Comparison of ENCODE assay signal across 20 cellular contexts in genomic region chr5:36894950-36895349, GRCh38. TPM values are rescaled to one million over a fixed set of nuclear protein-coding genes. Genes with fewer than 3 reads are reported as not detected.
DNase-seq lines count a peak whose midpoint lies in the region; ATAC-seq, FAIRE-seq and TF ChIP-seq lines count a peak whose summit lies in the region.
"Had no signal": no experiment of that assay in that cellular context is flagged by ENCODE, and none has a peak within 500 bp of the region (broad histone marks: within the 10 kb centered on the region; RNA-seq: fewer than 3 reads in every experiment).

No MANE protein-coding gene starts in this region.

- H2AFZ ChIP-seq in astrocyte (ENCODE audit: low read depth, low read length) (no peak overlapping the region), trophoblast cell (ENCODE audit: insufficient read depth, low read length, poor library complexity) (no peak overlapping the region)
- H2AFZ ChIP-seq: GM23248 had no signal

- FAIRE-seq in astrocyte (lab: Jason Lieb, UNC), result no peak
- FAIRE-seq: A549 had no signal

- CTCF ChIA-PET in HEK293 (lab: Yijun Ruan, JAX), result interaction anchor here (0.6 to 1.0 kb wide), 2 partner anchors 155 to 1119 kb away, joined by 3 to 4 read pairs; no protein-coding TSS in a partner anchor

- no peak overlapping the region for H2BK5ac ChIP-seq in trophoblast cell (ENCODE audit: low read depth, low read length, poor library complexity)

- peaks cover 25% of the 10 kb centered on the region for H3K36me3 Mint-ChIP-seq in activated T-cell treated with anti-CD3 and anti-CD28 coated beads, Interleukin-2, amount 50 U/mL, for 24 hours (ENCODE audit: low read depth)
- no peaks in the 10 kb centered on the region for H3K36me3 Mint-ChIP-seq in astrocyte (ENCODE audit: low read depth, unreplicated experiment)

- H3K9ac ChIP-seq in astrocyte (ENCODE audit: low read length), result no peak overlapping the region
- no peak overlapping the region for H3K9ac ChIP-seq in trophoblast cell (ENCODE audit: low read length)
- H3K9ac ChIP-seq: GM23248 had no signal

- WGBS in trophoblast cell (ENCODE audit: extremely low coverage, insufficient coverage, insufficient read length), result no CpG with 5 or more reads among the region's 1 CpG

- POLR2A ChIA-PET in HEK293 (lab: Yijun Ruan, JAX), result no interaction called here

- no peak overlapping the region for H3K4me2 ChIP-seq in astrocyte (ENCODE audit: low read length)
- H3K4me2 ChIP-seq in trophoblast cell (ENCODE audit: low read length), result no peak overlapping the region
- H3K4me2 ChIP-seq: A549 had no signal

- H3K23ac ChIP-seq in trophoblast cell (ENCODE audit: low read length), result no peak overlapping the region

- H3K27me3 ChIP-seq in astrocyte (ENCODE audit: insufficient read depth, low read length) (no peaks in the 10 kb centered on the region), trophoblast cell (ENCODE audit: insufficient read depth, low read length) (no peaks in the 10 kb centered on the region)
- H3K27me3 ChIP-seq: BE2C, Peyer's patch had no signal

- H4K20me1 ChIP-seq in astrocyte (ENCODE audit: insufficient read depth, low read length), result peaks cover 83% of the 10 kb centered on the region

- H3K79me2 ChIP-seq in astrocyte (ENCODE audit: insufficient read depth, low read length) (peaks cover 93% of the 10 kb centered on the region), trophoblast cell (ENCODE audit: control insufficient read depth, insufficient read depth, low read length, poor library complexity) (no peaks in the 10 kb centered on the region)

- H3K18ac ChIP-seq in trophoblast cell (ENCODE audit: low read length), result no peak overlapping the region

- no peak overlapping the region for H4K12ac ChIP-seq in trophoblast cell (ENCODE audit: low read depth, low read length)

- H3K27me3 Mint-ChIP-seq in activated T-cell treated with anti-CD3 and anti-CD28 coated beads, Interleukin-2, amount 50 U/mL, for 24 hours, result no peaks in the 10 kb centered on the region
- no peaks in the 10 kb centered on the region for H3K27me3 Mint-ChIP-seq in astrocyte (ENCODE audit: low read depth, unreplicated experiment)

- no peak overlapping the region for H2AK5ac ChIP-seq in trophoblast cell (ENCODE audit: low read length)

- H3K4ac ChIP-seq in trophoblast cell (ENCODE audit: low read depth, low read length), result peak overlapping the region; percentile 47

- H3K36me3 ChIP-seq in HEK293 (ENCODE audit: control insufficient read depth in 2 of 2, insufficient read depth in 1 of 2, low read length in 2 of 2), result no peaks in the 10 kb centered on the region
- H3K36me3 ChIP-seq in astrocyte (ENCODE audit: insufficient read depth, low read length), result no peaks in the 10 kb centered on the region
- H3K36me3 ChIP-seq in trophoblast cell (ENCODE audit: control insufficient read depth in 1 of 2, insufficient read depth in 2 of 2, low read length in 2 of 2), result no peaks in the 10 kb centered on the region
- H3K36me3 ChIP-seq: BE2C, Peyer's patch had no signal

- H3K27ac Mint-ChIP-seq in activated T-cell treated with anti-CD3 and anti-CD28 coated beads, Interleukin-2, amount 50 U/mL, for 24 hours, result peak overlapping the region; percentile 41
- H3K27ac Mint-ChIP-seq in astrocyte (ENCODE audit: unreplicated experiment), result peak overlapping the region; percentile 4
- H3K27ac Mint-ChIP-seq: H9 had no signal

- H3K4me1 Mint-ChIP-seq in activated T-cell treated with anti-CD3 and anti-CD28 coated beads, Interleukin-2, amount 50 U/mL, for 24 hours (ENCODE audit: low read depth), result peaks cover 77% of the 10 kb centered on the region
- H3K4me1 Mint-ChIP-seq in astrocyte (ENCODE audit: low read depth, unreplicated experiment), result peaks cover 7% of the 10 kb centered on the region

- no peak overlapping the region for H4K91ac ChIP-seq in trophoblast cell (ENCODE audit: low read depth, low read length)

- no peak overlapping the region for H3K14ac ChIP-seq in trophoblast cell (ENCODE audit: low read length)

- no peak overlapping the region for H4K8ac ChIP-seq in trophoblast cell (ENCODE audit: low read depth, low read length)

- TF ChIP-seq CTCF in HEK293 (tag by site-specific recombination; IDR thresholded peaks at IDR 0.05), result no peak
- no peak for TF ChIP-seq CTCF in astrocyte (IDR thresholded peaks at IDR 0.05; ENCODE audit: insufficient read depth, low read depth, low read length)

- peaks cover 16% of the 10 kb centered on the region for H3K4me1 ChIP-seq in HEK293 (ENCODE audit: control insufficient read depth, insufficient read depth, low read length)
- no peaks in the 10 kb centered on the region for H3K4me1 ChIP-seq in astrocyte (ENCODE audit: insufficient read depth, low read length)
- H3K4me1 ChIP-seq in trophoblast cell (ENCODE audit: control insufficient read depth in 1 of 2, insufficient read depth in 2 of 2, low read length in 2 of 2), result no peaks in the 10 kb centered on the region
- H3K4me1 ChIP-seq: BE2C, Peyer's patch had no signal

- H3K9me3 ChIP-seq in HEK293 (ENCODE audit: control insufficient read depth, insufficient read depth, low read depth, low read length) (no peaks in the 10 kb centered on the region), astrocyte (ENCODE audit: insufficient read depth, low read depth, low read length) (no peaks in the 10 kb centered on the region), trophoblast cell (ENCODE audit: insufficient read depth, low read depth, low read length) (no peaks in the 10 kb centered on the region)
- H3K9me3 ChIP-seq: A549, BE2C, Peyer's patch had no signal

- H3K4me3 Mint-ChIP-seq in activated T-cell treated with anti-CD3 and anti-CD28 coated beads, Interleukin-2, amount 50 U/mL, for 24 hours, result no peak overlapping the region
- no peak overlapping the region for H3K4me3 Mint-ChIP-seq in astrocyte (ENCODE audit: unreplicated experiment)
- H3K4me3 Mint-ChIP-seq: H9 had no signal

- no peak overlapping the region for H3K27ac ChIP-seq in HEK293 (ENCODE audit: extremely low read depth, low read depth, low read length)
- no peak overlapping the region for H3K27ac ChIP-seq in astrocyte (ENCODE audit: low read depth, low read length)
- no peak overlapping the region for H3K27ac ChIP-seq in trophoblast cell (ENCODE audit: low read depth, low read length)
- H3K27ac ChIP-seq: A549, GM23248, Peyer's patch had no signal

- no peaks in the 10 kb centered on the region for H3K79me1 ChIP-seq in trophoblast cell (ENCODE audit: low read length)

- no peak overlapping the region for H2BK120ac ChIP-seq in trophoblast cell (ENCODE audit: insufficient read depth, low read length, poor library complexity)

- ATAC-seq in GM19452 (IDR thresholded peaks at IDR 0.05; ENCODE audit: unreplicated experiment), result no peak
- no peak for ATAC-seq in HG03196 (IDR thresholded peaks at IDR 0.05; ENCODE audit: unreplicated experiment)
- ATAC-seq: A549 had no signal

- peaks cover 4% of the 10 kb centered on the region for H3K9me3 Mint-ChIP-seq in activated T-cell treated with anti-CD3 and anti-CD28 coated beads, Interleukin-2, amount 50 U/mL, for 24 hours
- no peaks in the 10 kb centered on the region for H3K9me3 Mint-ChIP-seq in astrocyte (ENCODE audit: unreplicated experiment)

- no peak for DNase-seq in activated T-cell treated with anti-CD3 and anti-CD28 coated beads, Interleukin-2, amount 50 U/mL, for 24 hours
- DNase-seq in activated T-cell treated with anti-CD3 and anti-CD28 coated beads for 4 hours (no peak), astrocyte (ENCODE audit: low read depth) (no peak), trophoblast cell (no peak), SKM-1 (lab: John Stamatoyannopoulos, UW; ENCODE audit: unreplicated experiment) (no peak)
- DNase-seq: BE2C, DMS79, GM23248, H9, KBM-7, NCI-H1105, NCI-H146, NCI-H2029 treated with DMSO at 0.1 percent for 48 hours, NCI-H345, NCI-H524, Peyer's patch had no signal

- no peak overlapping the region for H3K4me3 ChIP-seq in HEK293 (ENCODE audit: low read depth, low read length)
- H3K4me3 ChIP-seq in astrocyte (ENCODE audit: insufficient read depth, low read depth, low read length), result no peak overlapping the region
- H3K4me3 ChIP-seq in trophoblast cell (ENCODE audit: low read depth, low read length), result no peak overlapping the region
- H3K4me3 ChIP-seq: A549, GM23248, Peyer's patch had no signal

- H2BK12ac ChIP-seq in trophoblast cell (ENCODE audit: low read length), result no peak overlapping the region

TF ChIP-seq in HEK293, 187 proteins besides CTCF, POLR2A, EP300 and RAD21:
- TF ChIP-seq ATF2 (tag by site-specific recombination; IDR thresholded peaks at IDR 0.05; ENCODE audit: low read depth), result no peak
- TF ChIP-seq ZNF664 (tag by site-specific recombination; IDR thresholded peaks at IDR 0.05), result peak; percentile 27; the same call in 1 of the 2 replicates
- no peak for TF ChIP-seq ZFP37 (tag by site-specific recombination; IDR thresholded peaks at IDR 0.05)
- no peak for TF ChIP-seq ZNF677 (tag by site-specific recombination; IDR thresholded peaks at IDR 0.05)
- TF ChIP-seq SCRT2 (tag by site-specific recombination; IDR thresholded peaks at IDR 0.05), result 0 out of 2 replicates have a peak, but pooled peaks have one; percentile 31
- TF ChIP-seq ZNF521 (tag by site-specific recombination; IDR thresholded peaks at IDR 0.05), result no peak

RNA-seq across cellular contexts. Expression of gene NIPBL, which starts 18.4 kb away (rescaled TPM):
- total RNA-seq in astrocyte, result 38.4 and 45.3 TPM in 2 replicates
- polyA plus RNA-seq in trophoblast cell (2013), result 22.3 and 23.5 TPM in 2 replicates
